In genomic region chrX:30600269-30601176, GRCh38 we compare ENCODE assay signal across 9 cellular contexts. TPM values are rescaled to one million over a fixed set of nuclear protein-coding genes. Genes with fewer than 3 reads are reported as not detected.
DNase-seq lines count a peak whose midpoint lies in the region; ATAC-seq, FAIRE-seq and TF ChIP-seq lines count a peak whose summit lies in the region.
"Not testable (repeated sequence)": the region's sequence is repeated elsewhere in the genome, so short reads cannot be mapped to it uniquely, and the experiment has no call there.
"Had no signal": no experiment of that assay in that cellular context is flagged by ENCODE, and none has a peak within 500 bp of the region (broad histone marks: within the 10 kb centered on the region; RNA-seq: fewer than 3 reads in every experiment).

No MANE protein-coding gene starts in this region.

- TF ChIP-seq CTCF in H1 (IDR thresholded peaks at IDR 0.05; ENCODE audit: control extremely low read depth in 1 of 3, insufficient read depth in 1 of 3, low read depth in 1 of 3, low read length in 3 of 3); right lobe of liver (IDR thresholded peaks at IDR 0.05): not testable (repeated sequence)

- H3K79me2 ChIP-seq in H1 (ENCODE audit: control insufficient read depth in 1 of 2, insufficient read depth in 2 of 2, low read length in 2 of 2): not testable (repeated sequence)

- H3K36me3 ChIP-seq in BLaER1; H1 (ENCODE audit: control insufficient read depth in 2 of 4, insufficient read depth in 4 of 4, low read length in 3 of 4); right lobe of liver: not testable (repeated sequence)

- not testable (repeated sequence) for TF ChIP-seq RAD21 in H1 (IDR thresholded peaks at IDR 0.05 in 1 of 2, conservative IDR thresholded peaks at IDR 0.05 in 1 of 2; ENCODE audit: low read depth in 2 of 2, low read length in 2 of 2)

- H3K27ac ChIP-seq in BLaER1: peak overlapping the region; percentile 68
- H3K27ac ChIP-seq in H1 (ENCODE audit: low read depth, low read length): not testable (repeated sequence)
- peak overlapping the region in 1 of 3 donors; percentile 29 for H3K27ac ChIP-seq in right lobe of liver

- not testable (repeated sequence) for H3K27me3 ChIP-seq in BLaER1; H1 (replicated peaks in 1 of 4; ENCODE audit: control insufficient read depth in 3 of 4, extremely low read depth in 1 of 4, insufficient read depth in 3 of 4, low read length in 3 of 4); right lobe of liver

- not testable (repeated sequence) for H3K4ac ChIP-seq in H1 (replicated peaks; ENCODE audit: insufficient read length, low read depth, low read length)

- not testable (repeated sequence) for H2BK15ac ChIP-seq in H1 (ENCODE audit: low read length)

- peaks cover 18% of the 10 kb centered on the region for H3K9me3 ChIP-seq in BLaER1
- not testable (repeated sequence) for H3K9me3 ChIP-seq in H1 (ENCODE audit: insufficient read depth in 2 of 2, low read depth in 1 of 2, low read length in 1 of 2); right lobe of liver

- H3K23ac ChIP-seq in H1 (ENCODE audit: insufficient read length): not testable (repeated sequence)

- not testable (repeated sequence) for H3K14ac ChIP-seq in H1 (ENCODE audit: insufficient read length)

- not testable (repeated sequence) for H3K36me3 Mint-ChIP-seq in activated naive CD8-positive, alpha-beta T cell treated with anti-CD3 and anti-CD28 coated beads, Interleukin-2, amount 50 U/mL, for 24 hours (ENCODE audit: low read depth)

- not testable (repeated sequence) for H3K23me2 ChIP-seq in H1 (ENCODE audit: low read depth, low read length)

- H4K8ac ChIP-seq in H1 (ENCODE audit: extremely low read depth, insufficient read depth, low read length): not testable (repeated sequence)

- not testable (repeated sequence) for H2BK120ac ChIP-seq in H1 (replicated peaks; ENCODE audit: low read depth, low read length)

- not testable (repeated sequence) for H4K91ac ChIP-seq in H1 (replicated peaks; ENCODE audit: insufficient read length, low read length)

- TF ChIP-seq POLR2A in GM12891 (IDR thresholded peaks at IDR 0.05; ENCODE audit: low read depth, low read length); H1 (IDR thresholded peaks at IDR 0.05; ENCODE audit: control extremely low read depth in 1 of 2, low read depth in 2 of 2, low read length in 2 of 2); right lobe of liver (IDR thresholded peaks at IDR 0.05): not testable (repeated sequence)

- not testable (repeated sequence) for TF ChIP-seq EP300 in H1 (IDR thresholded peaks at IDR 0.05; ENCODE audit: borderline replicate concordance in 1 of 2, low read depth in 2 of 2, low read length in 2 of 2)

- H2AK5ac ChIP-seq in H1 (ENCODE audit: low read depth, low read length): not testable (repeated sequence)

- not testable (repeated sequence) for H4K5ac ChIP-seq in H1 (ENCODE audit: insufficient read length, low read depth, low read length)

- ATAC-seq in activated naive CD8-positive, alpha-beta T cell treated with anti-CD3 and anti-CD28 coated beads, Interleukin-2, amount 50 U/mL, for 24 hours: peak; percentile 36
- peak; percentile 14 to 59 (median 34) for ATAC-seq in right lobe of liver
- ATAC-seq in stimulated activated naive CD8-positive, alpha-beta T cell treated with anti-CD3 and anti-CD28 coated beads, Interleukin-15, Interleukin-2, amounts not matched to agents 100 U/mL and 50 U/mL, for 24 hours: peak; percentile 23

- 100% methylated on average over 2 of the region's 15 CpGs; no CpG with 5 or more reads in 1 of the 2 experiments for whole genome bisulfite sequencing in H1 (ENCODE audit: extremely low coverage in 1 of 2, insufficient coverage in 1 of 2, insufficient read length in 1 of 2, insufficient replicate concordance in 2 of 2, low coverage in 1 of 2, low lambda C conversion rate in 2 of 2, missing lambda C conversion rate in 1 of 2), 2 experiments
- WGBS in right lobe of liver (ENCODE audit: insufficient coverage, low coverage, low lambda C conversion rate, missing lambda C conversion rate): 0% methylated on average over 1 of the region's 15 CpGs

- H2BK20ac ChIP-seq in H1 (ENCODE audit: low read length): not testable (repeated sequence)

- not testable (repeated sequence) for H4K20me1 ChIP-seq in BLaER1; H1 (replicated peaks in 1 of 2; ENCODE audit: control insufficient read depth in 1 of 2, insufficient read depth in 2 of 2, low read length in 2 of 2)

- FAIRE-seq in GM12891 (lab: Jason Lieb, UNC) (peak; percentile 94), H1 (lab: Jason Lieb, UNC) (peak; percentile 71)

- H2BK5ac ChIP-seq in H1 (ENCODE audit: low read depth, low read length): not testable (repeated sequence)

- not testable (repeated sequence) for H2BK12ac ChIP-seq in H1 (ENCODE audit: low read depth, low read length)

- H3K9me3 Mint-ChIP-seq in activated naive CD8-positive, alpha-beta T cell treated with anti-CD3 and anti-CD28 coated beads, Interleukin-2, amount 50 U/mL, for 24 hours: not testable (repeated sequence)

- not testable (repeated sequence) for H3K79me1 ChIP-seq in H1 (ENCODE audit: low read depth, low read length)

- CTCF ChIA-PET in H1 (lab: Charles Lee; ENCODE audit: partially characterized antibody): not testable (repeated sequence)

- not testable (repeated sequence) for H3K27me3 Mint-ChIP-seq in activated naive CD8-positive, alpha-beta T cell treated with anti-CD3 and anti-CD28 coated beads, Interleukin-2, amount 50 U/mL, for 24 hours

- peaks cover 15% of the 10 kb centered on the region for H3K4me1 Mint-ChIP-seq in activated naive CD8-positive, alpha-beta T cell treated with anti-CD3 and anti-CD28 coated beads, Interleukin-2, amount 50 U/mL, for 24 hours

- H2AFZ ChIP-seq in H1 (ENCODE audit: low read length): not testable (repeated sequence)

- H3K4me3 ChIP-seq in BLaER1; H1 (ENCODE audit: extremely low read depth in 1 of 4, insufficient read depth in 2 of 4, low read depth in 3 of 4, low read length in 4 of 4); right lobe of liver: not testable (repeated sequence)

- peak overlapping the region; percentile 56 for H3K4me2 ChIP-seq in BLaER1
- not testable (repeated sequence) for H3K4me2 ChIP-seq in H1 (ENCODE audit: insufficient read depth in 1 of 2, low read depth in 2 of 2, low read length in 2 of 2)

- H3K18ac ChIP-seq in H1 (ENCODE audit: extremely low read depth, low read length): not testable (repeated sequence)

- peaks cover 48% of the 10 kb centered on the region for H3K4me1 ChIP-seq in BLaER1
- H3K4me1 ChIP-seq in H1 (replicated peaks in 1 of 4; ENCODE audit: control insufficient read depth in 3 of 4, insufficient read depth in 4 of 4, low read length in 3 of 4); right lobe of liver: not testable (repeated sequence)

- POLR2A ChIA-PET in H1 (lab: Charles Lee; ENCODE audit: partially characterized antibody): not testable (repeated sequence)

- not testable (repeated sequence) for DNase-seq in GM12891 (ENCODE audit: insufficient read length, low spot score); activated naive CD8-positive, alpha-beta T cell treated with anti-CD3 and anti-CD28 coated beads, Interleukin-2, amount 50 U/mL, for 24 hours; H1 (ENCODE audit: low read depth in 1 of 2, low spot score in 2 of 2); right lobe of liver; stimulated activated naive CD8-positive, alpha-beta T cell treated with anti-CD3 and anti-CD28 coated beads, Interleukin-15, Interleukin-2, amounts not matched to agents 100 U/mL and 50 U/mL, for 24 hours
- peak; percentile 9 for DNase-seq in UCSD-AML1 (lab: John Stamatoyannopoulos, UW; ENCODE audit: unreplicated experiment)

- intact Hi-C loops in right lobe of liver (cut with DNase I): not testable (repeated sequence)

- 0 out of 2 replicates have a peak overlapping the region, but pooled peaks have one; percentile 24 for H3K9ac ChIP-seq in BLaER1
- not testable (repeated sequence) for H3K9ac ChIP-seq in H1 (replicated peaks in 1 of 4; ENCODE audit: extremely low read depth in 1 of 4, low read depth in 3 of 4, low read length in 3 of 4)

- not testable (repeated sequence) for H3K4me3 Mint-ChIP-seq in activated naive CD8-positive, alpha-beta T cell treated with anti-CD3 and anti-CD28 coated beads, Interleukin-2, amount 50 U/mL, for 24 hours

- H3K27ac Mint-ChIP-seq in activated naive CD8-positive, alpha-beta T cell treated with anti-CD3 and anti-CD28 coated beads, Interleukin-2, amount 50 U/mL, for 24 hours: not testable (repeated sequence)

- not testable (repeated sequence) for H3K56ac ChIP-seq in H1 (replicated peaks; ENCODE audit: insufficient read length, low read depth, low read length)

RNA-seq across cellular contexts. Expression of gene TASL, which starts 23.0 kb away (rescaled TPM):
- 8.9 TPM for polyA plus RNA-seq in GM12891 (2012; ENCODE audit: low read depth, missing spikeins)
- total RNA-seq in H1 (2021; fragmentation: NEBNext Ultra II Directional; extraction: Animal tissue kit (Norgen Biotek cat#: 25700)): not detected in 2 replicates
- polyA plus RNA-seq in H1 (2011; rRNA removed): not detected in 2 replicates
- not detected for polyA plus RNA-seq in H1 (2011; cell fraction: cytosol; rRNA removed)
- not detected for polyA plus RNA-seq in H1 (2011; cell fraction: nucleus; rRNA removed)
- polyA plus RNA-seq in H1 (2012, experiment 1 of 2): not detected in 4 replicates
- polyA plus RNA-seq in H1 (2012, experiment 2 of 2): not detected
- polyA plus RNA-seq in H1 (2013, experiment 1 of 2): not detected
- not detected for polyA plus RNA-seq in H1 (2013, experiment 2 of 2)
- not detected in 2 replicates for polyA minus RNA-seq in H1 (2011; rRNA and poly(A)+ RNA removed)
- polyA minus RNA-seq in H1 (2011; cell fraction: cytosol; rRNA and poly(A)+ RNA removed): not detected
- polyA minus RNA-seq in H1 (2011; cell fraction: nucleus; rRNA and poly(A)+ RNA removed): not detected
- 1 to 10 TPM in 1 of 6 experiments, under 1 TPM in 4, not detected in 1; 0.35 to 1.3 (median 0.50) TPM for total RNA-seq in right lobe of liver
- total RNA-seq: Caco-2, HT-29 had no signal

RNA-seq across cellular contexts. Expression of gene GK, which starts 52.7 kb away (rescaled TPM):
- polyA plus RNA-seq in GM12891 (2012; ENCODE audit: low read depth, missing spikeins): 12.8 TPM
- 9.4 and 11.2 TPM in 2 replicates for total RNA-seq in H1 (2021; fragmentation: NEBNext Ultra II Directional; extraction: Animal tissue kit (Norgen Biotek cat#: 25700))
- 2.2 and 2.9 TPM in 2 replicates for polyA plus RNA-seq in H1 (2011; rRNA removed)
- polyA plus RNA-seq in H1 (2011; cell fraction: cytosol; rRNA removed): 4.9 TPM
- polyA plus RNA-seq in H1 (2011; cell fraction: nucleus; rRNA removed): 4.7 TPM
- polyA plus RNA-seq in H1 (2012, experiment 1 of 2): 4.7 to 9.3 TPM (median 6.0 TPM) in 4 replicates
- polyA plus RNA-seq in H1 (2012, experiment 2 of 2): 0.59 TPM
- 5.1 TPM for polyA plus RNA-seq in H1 (2013, experiment 1 of 2)
- polyA plus RNA-seq in H1 (2013, experiment 2 of 2): 4.5 TPM
- polyA minus RNA-seq in H1 (2011; rRNA and poly(A)+ RNA removed): 6.2 and 8.8 TPM in 2 replicates
- 4.9 TPM for polyA minus RNA-seq in H1 (2011; cell fraction: cytosol; rRNA and poly(A)+ RNA removed)
- polyA minus RNA-seq in H1 (2011; cell fraction: nucleus; rRNA and poly(A)+ RNA removed): 5.0 TPM
- total RNA-seq in right lobe of liver: 100 to 1,000 TPM in 3 of 6 experiments, 10 to 100 TPM in 3; 23.6 to 121 (median 73.2) TPM
